9 cellular contexts compared by ENCODE assay signal in the genomic region with DNA sequence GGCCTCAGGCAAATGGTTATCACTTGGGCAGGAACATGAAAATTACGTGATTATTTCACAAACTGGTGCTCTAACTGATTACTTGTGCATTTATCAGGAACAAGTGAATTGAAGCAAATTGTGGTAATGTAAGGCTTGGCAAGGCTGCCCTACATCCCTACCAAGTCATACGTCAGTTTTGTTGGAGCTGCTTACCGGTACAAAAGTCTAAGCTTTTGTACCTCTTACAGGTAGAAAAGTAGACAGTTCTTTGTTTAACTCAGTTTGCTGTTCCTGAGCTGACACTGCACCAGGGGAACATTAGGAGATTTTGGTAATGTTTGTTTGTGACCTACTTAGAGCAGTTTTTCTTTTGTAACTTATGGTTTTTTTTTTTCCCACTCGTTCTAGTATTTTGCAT. TPM values are rescaled to one million over a fixed set of nuclear protein-coding genes. Genes with fewer than 3 reads are reported as not detected.
DNase-seq lines count a peak whose midpoint lies in the region; ATAC-seq and TF ChIP-seq lines count a peak whose summit lies in the region.
"Had no signal": no experiment of that assay in that cellular context is flagged by ENCODE, and none has a peak within 500 bp of the region (broad histone marks: within the 10 kb centered on the region; RNA-seq: fewer than 3 reads in every experiment).

No MANE protein-coding gene starts in this region.

- H3K36me3 ChIP-seq in thoracic aorta: no peaks in the 10 kb centered on the region

- H3K4me3 Mint-ChIP-seq in activated CD4-positive, alpha-beta T cell treated with anti-CD3 and anti-CD28 coated beads, Interleukin-2, amount 10 ng/mL, durations not matched to agents 24 days and 14 days: peak overlapping the region; percentile 98
- no peak overlapping the region for H3K4me3 Mint-ChIP-seq in activated T-helper 17 cell treated with anti-CD3 and anti-CD28 coated beads, Interleukin-2, amount 50 U/mL, for 72 hours
- peak overlapping the region; percentile 85 to 97 (median 92) for H3K4me3 Mint-ChIP-seq in immature natural killer cell

- no peak for ATAC-seq in activated T-helper 17 cell treated with anti-CD3 and anti-CD28 coated beads, Interleukin-2, amount 50 U/mL, for 72 hours (replicated peaks)
- no peak for ATAC-seq in thoracic aorta (ENCODE audit: insufficient number of reproducible peaks, low FRiP score, low read depth)

- no peak for DNase-seq in activated CD4-positive, alpha-beta T cell treated with anti-CD3 and anti-CD28 coated beads, Interleukin-2, amount 10 ng/mL, durations not matched to agents 24 days and 14 days
- no peak for DNase-seq in activated CD4-positive, alpha-beta T cell treated with anti-CD3 and anti-CD28 coated beads for 4 hours
- DNase-seq in immature natural killer cell (no peak), thoracic aorta (ENCODE audit: low spot score) (no peak), NCI-H2029 treated with DMSO at 0.1 percent for 48 hours (lab: John Stamatoyannopoulos, UW) (no peak), Ammon's horn (ENCODE audit: low spot score) (no peak), NCI-H2171 (lab: John Stamatoyannopoulos, UW) (no peak)

- peaks cover 43% of the 10 kb centered on the region for H3K4me1 Mint-ChIP-seq in activated CD4-positive, alpha-beta T cell treated with anti-CD3 and anti-CD28 coated beads, Interleukin-2, amount 10 ng/mL, durations not matched to agents 24 days and 14 days
- peaks cover 27% of the 10 kb centered on the region for H3K4me1 Mint-ChIP-seq in activated T-helper 17 cell treated with anti-CD3 and anti-CD28 coated beads, Interleukin-2, amount 50 U/mL, for 72 hours
- H3K4me1 Mint-ChIP-seq in immature natural killer cell: peaks cover 64 to 66% of the 10 kb centered on the region in 2 donors

- peaks cover 49% of the 10 kb centered on the region for H3K36me3 Mint-ChIP-seq in activated CD4-positive, alpha-beta T cell treated with anti-CD3 and anti-CD28 coated beads, Interleukin-2, amount 10 ng/mL, durations not matched to agents 24 days and 14 days (ENCODE audit: low read depth)
- peaks cover 66% of the 10 kb centered on the region for H3K36me3 Mint-ChIP-seq in activated T-helper 17 cell treated with anti-CD3 and anti-CD28 coated beads, Interleukin-2, amount 50 U/mL, for 72 hours (ENCODE audit: low read depth)
- H3K36me3 Mint-ChIP-seq in immature natural killer cell: peaks cover 0 to 9% (median 4%) of the 10 kb centered on the region in 3 donors

- H3K9me3 ChIP-seq in thoracic aorta: no peaks in the 10 kb centered on the region

- H3K4me3 ChIP-seq in thoracic aorta: peak overlapping the region; percentile 95

- no peaks in the 10 kb centered on the region for H3K9me3 Mint-ChIP-seq in activated CD4-positive, alpha-beta T cell treated with anti-CD3 and anti-CD28 coated beads, Interleukin-2, amount 10 ng/mL, durations not matched to agents 24 days and 14 days
- H3K9me3 Mint-ChIP-seq in activated T-helper 17 cell treated with anti-CD3 and anti-CD28 coated beads, Interleukin-2, amount 50 U/mL, for 72 hours: no peaks in the 10 kb centered on the region
- no peaks in the 10 kb centered on the region for H3K9me3 Mint-ChIP-seq in immature natural killer cell
- H3K9me3 Mint-ChIP-seq: central memory CD8-positive, alpha-beta T cell had no signal

- intact Hi-C loops in activated CD4-positive, alpha-beta T cell treated with anti-CD3 and anti-CD28 coated beads, Interleukin-2, amount 10 ng/mL, durations not matched to agents 24 days and 14 days (cut with micrococcal nuclease): loop anchor here (5.0 to 10.0 kb wide), 2 partner anchors 619 to 692 kb away; a partner anchor contains a TSS

- H3K27ac Mint-ChIP-seq in activated CD4-positive, alpha-beta T cell treated with anti-CD3 and anti-CD28 coated beads, Interleukin-2, amount 10 ng/mL, durations not matched to agents 24 days and 14 days: no peak overlapping the region
- H3K27ac Mint-ChIP-seq in activated T-helper 17 cell treated with anti-CD3 and anti-CD28 coated beads, Interleukin-2, amount 50 U/mL, for 72 hours: peak overlapping the region; percentile 79
- peak overlapping the region in 5 of 6 donors; percentile 42 to 91 (median 86) for H3K27ac Mint-ChIP-seq in immature natural killer cell

- H3K4me1 ChIP-seq in thoracic aorta (ENCODE audit: control insufficient read depth in 1 of 2, low read depth in 2 of 2): peaks cover 38 to 59% of the 10 kb centered on the region in 2 donors

- peak overlapping the region; percentile 89 to 92 for H3K27ac ChIP-seq in thoracic aorta

- H3K27me3 Mint-ChIP-seq in activated CD4-positive, alpha-beta T cell treated with anti-CD3 and anti-CD28 coated beads, Interleukin-2, amount 10 ng/mL, durations not matched to agents 24 days and 14 days: no peaks in the 10 kb centered on the region
- H3K27me3 Mint-ChIP-seq in activated T-helper 17 cell treated with anti-CD3 and anti-CD28 coated beads, Interleukin-2, amount 50 U/mL, for 72 hours: no peaks in the 10 kb centered on the region
- H3K27me3 Mint-ChIP-seq in immature natural killer cell (ENCODE audit: low read depth in 3 of 3): peaks cover 0 to 13% (median 9%) of the 10 kb centered on the region in 3 donors
- H3K27me3 Mint-ChIP-seq: central memory CD8-positive, alpha-beta T cell had no signal

- H3K27me3 ChIP-seq in thoracic aorta (replicated peaks; ENCODE audit: insufficient read depth): no peaks in the 10 kb centered on the region

- TF ChIP-seq CTCF in thoracic aorta (IDR thresholded peaks at IDR 0.05): no peak

RNA-seq across cellular contexts. Expression of a gene that starts 2.2 kb away (rescaled TPM):
- 362 and 367 TPM in 2 replicates for total RNA-seq in activated CD4-positive, alpha-beta T cell treated with anti-CD3 and anti-CD28 coated beads, Interleukin-2, amount 10 ng/mL, durations not matched to agents 24 days and 14 days
- 100 to 1,000 TPM; 149 to 251 TPM for total RNA-seq in activated T-helper 17 cell treated with anti-CD3 and anti-CD28 coated beads, Interleukin-2, amount 50 U/mL, for 72 hours
- polyA plus RNA-seq in immature natural killer cell: 100 to 1,000 TPM; 124 to 148 (median 129) TPM
- 100 to 1,000 TPM in 1 of 2 donors, 10 to 100 TPM in 1; 64.7 to 182 TPM for total RNA-seq in thoracic aorta

RNA-seq across cellular contexts. Expression of a gene that starts 15.5 kb away (rescaled TPM):
- total RNA-seq in activated CD4-positive, alpha-beta T cell treated with anti-CD3 and anti-CD28 coated beads, Interleukin-2, amount 10 ng/mL, durations not matched to agents 24 days and 14 days: 75.6 and 78.4 TPM in 2 replicates
- 10 to 100 TPM; 41.8 to 87.8 TPM for total RNA-seq in activated T-helper 17 cell treated with anti-CD3 and anti-CD28 coated beads, Interleukin-2, amount 50 U/mL, for 72 hours
- 100 to 1,000 TPM; 112 to 145 (median 113) TPM for polyA plus RNA-seq in immature natural killer cell
- 10 to 100 TPM; 32.9 to 36.8 TPM for total RNA-seq in thoracic aorta
